In the genomic region with DNA sequence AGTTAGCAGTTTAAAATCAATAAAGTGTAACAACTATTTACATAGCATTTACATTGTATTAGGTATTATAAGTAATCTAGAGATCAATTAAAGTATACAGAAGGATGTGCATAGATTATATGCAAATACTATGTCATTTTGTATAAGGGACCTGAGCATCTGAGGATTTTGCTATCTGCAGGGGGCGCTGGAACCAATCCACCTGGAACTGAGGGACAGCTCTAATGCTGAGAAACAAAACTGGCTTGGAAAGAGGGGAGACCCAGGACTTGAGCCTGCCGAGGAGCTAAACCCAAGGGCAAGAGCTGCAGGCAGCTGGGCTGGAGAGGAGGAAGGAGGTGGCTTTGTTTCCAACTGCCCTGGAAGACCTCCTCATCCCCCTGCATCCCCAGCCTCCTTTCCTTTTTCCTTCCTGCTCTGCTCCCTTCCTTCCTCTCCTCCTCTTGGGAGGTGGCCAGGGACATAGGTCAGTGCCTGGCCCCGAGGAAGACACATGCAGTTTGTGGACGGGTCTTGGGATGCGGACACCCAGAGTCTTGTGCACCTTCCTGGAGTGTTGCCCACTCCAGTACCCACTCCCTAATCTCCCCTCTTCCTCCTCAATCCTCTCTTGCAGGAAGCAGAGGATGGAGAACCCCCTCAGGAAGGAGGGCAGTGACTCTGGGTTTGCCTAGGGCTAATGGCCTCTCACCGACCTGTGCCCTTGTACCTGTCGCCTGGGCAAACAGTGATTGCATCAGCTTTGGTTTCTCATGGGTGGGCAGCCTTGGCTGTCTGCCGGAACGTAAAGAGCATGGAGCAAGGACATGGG, we compare ENCODE assay signal across 1 cellular context.
TF ChIP-seq lines count a peak whose summit lies in the region.

No MANE protein-coding gene starts in this region.

TF ChIP-seq in GM12878, 131 proteins besides CTCF, POLR2A, EP300 and RAD21 (continued from another document):
- TF ChIP-seq SMC3 (IDR thresholded peaks at IDR 0.05; ENCODE audit: borderline replicate concordance, low read length): peak; percentile 49; the same call in 1 of the 2 replicates
- TF ChIP-seq, protein P1, sequence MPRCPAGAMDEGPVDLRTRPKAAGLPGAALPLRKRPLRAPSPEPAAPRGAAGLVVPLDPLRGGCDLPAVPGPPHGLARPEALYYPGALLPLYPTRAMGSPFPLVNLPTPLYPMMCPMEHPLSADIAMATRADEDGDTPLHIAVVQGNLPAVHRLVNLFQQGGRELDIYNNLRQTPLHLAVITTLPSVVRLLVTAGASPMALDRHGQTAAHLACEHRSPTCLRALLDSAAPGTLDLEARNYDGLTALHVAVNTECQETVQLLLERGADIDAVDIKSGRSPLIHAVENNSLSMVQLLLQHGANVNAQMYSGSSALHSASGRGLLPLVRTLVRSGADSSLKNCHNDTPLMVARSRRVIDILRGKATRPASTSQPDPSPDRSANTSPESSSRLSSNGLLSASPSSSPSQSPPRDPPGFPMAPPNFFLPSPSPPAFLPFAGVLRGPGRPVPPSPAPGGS (IDR thresholded peaks at IDR 0.05; ENCODE audit: borderline replicate concordance, insufficient read depth, low read depth, low read length, poor library complexity, severe bottlenecking): no peak
- TF ChIP-seq, protein P2, sequence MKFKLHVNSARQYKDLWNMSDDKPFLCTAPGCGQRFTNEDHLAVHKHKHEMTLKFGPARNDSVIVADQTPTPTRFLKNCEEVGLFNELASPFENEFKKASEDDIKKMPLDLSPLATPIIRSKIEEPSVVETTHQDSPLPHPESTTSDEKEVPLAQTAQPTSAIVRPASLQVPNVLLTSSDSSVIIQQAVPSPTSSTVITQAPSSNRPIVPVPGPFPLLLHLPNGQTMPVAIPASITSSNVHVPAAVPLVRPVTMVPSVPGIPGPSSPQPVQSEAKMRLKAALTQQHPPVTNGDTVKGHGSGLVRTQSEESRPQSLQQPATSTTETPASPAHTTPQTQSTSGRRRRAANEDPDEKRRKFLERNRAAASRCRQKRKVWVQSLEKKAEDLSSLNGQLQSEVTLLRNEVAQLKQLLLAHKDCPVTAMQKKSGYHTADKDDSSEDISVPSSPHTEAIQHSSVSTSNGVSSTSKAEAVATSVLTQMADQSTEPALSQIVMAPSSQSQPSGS (IDR thresholded peaks at IDR 0.05; ENCODE audit: low read length): no peak
- peak; percentile 63; the same call in 1 of the 2 replicates for TF ChIP-seq PKNOX1 (IDR thresholded peaks at IDR 0.05)
- TF ChIP-seq ZNF622 (IDR thresholded peaks at IDR 0.05): no peak
- no peak for TF ChIP-seq BCL11A (IDR thresholded peaks at IDR 0.05; ENCODE audit: low read depth, low read length)
